Comparison of ENCODE assay signal across 9 cellular contexts in genomic region chr6:30882764-30883475, GRCh38. TPM values are rescaled to one million over a fixed set of nuclear protein-coding genes. Genes with fewer than 3 reads are reported as not detected.
A peak's percentile ranks its signal among the peaks of the same experiment; 100 is the strongest.
DNase-seq lines count a peak whose midpoint lies in the region; ATAC-seq, FAIRE-seq and TF ChIP-seq lines count a peak whose summit lies in the region.
"Had no signal": no experiment of that assay in that cellular context is flagged by ENCODE, and none has a peak within 500 bp of the region (broad histone marks: within the 10 kb centered on the region; RNA-seq: fewer than 3 reads in every experiment).

No MANE protein-coding gene starts in this region.

- H4K20me1 ChIP-seq in OCI-LY7 (ENCODE audit: insufficient read depth, low read length): no peaks in the 10 kb centered on the region

- DNase-seq in GM12864 (ENCODE audit: low read depth) (peak; percentile 50), OCI-LY7 (ENCODE audit: low spot score) (peak; percentile 82), epithelial cell of proximal tubule (ENCODE audit: low read depth) (no peak), pancreas (peak; percentile 82 to 93 (median 90)), Ammon's horn (ENCODE audit: low spot score) (no peak)

- no peak for TF ChIP-seq CTCF in 22Rv1 (IDR thresholded peaks at IDR 0.05)
- no peak for TF ChIP-seq CTCF in GM12864 (IDR thresholded peaks at IDR 0.05; ENCODE audit: low read depth, low read length, missing control alignments)
- TF ChIP-seq CTCF in OCI-LY7 (conservative IDR thresholded peaks at IDR 0.05; ENCODE audit: low read length): no peak
- no peak for TF ChIP-seq CTCF in epithelial cell of proximal tubule (conservative IDR thresholded peaks at IDR 0.05; ENCODE audit: low read depth, low read length)
- TF ChIP-seq CTCF in pancreas (IDR thresholded peaks at IDR 0.05): no peak

- POLR2A ChIA-PET in OCI-LY7 (lab: Charles Lee): interaction anchor here (0.5 to 2.2 kb wide), 8 partner anchors 25 to 454 kb away, joined by 3 to 15 read pairs (median 4); partner anchors contain the start of genes GTF2H4 and VARS2

- WGBS in pancreas, 2 donors: 9 to 11% methylated on average over 13 of the region's 13 CpGs

- H3K36me3 ChIP-seq in OCI-LY7 (ENCODE audit: insufficient read depth, low read length) (no peaks in the 10 kb centered on the region), pancreas (no peaks in the 10 kb centered on the region)

- H3K27ac ChIP-seq in 22Rv1 (peak overlapping the region; percentile 98), OCI-LY7 (ENCODE audit: low read depth, low read length, poor library complexity, severe bottlenecking) (peak overlapping the region; percentile 85), pancreas (peak overlapping the region; percentile 79 to 96 (median 89))

- peak overlapping the region; percentile 75 for H3K4me2 ChIP-seq in OCI-LY7 (ENCODE audit: low read length)

- CTCF ChIA-PET in OCI-LY7 (lab: Charles Lee; ENCODE audit: unreplicated experiment): interaction anchor here (0.7 to 1.6 kb wide), 3 partner anchors 33 to 261 kb away, joined by 3 to 5 read pairs (median 3); no protein-coding TSS in a partner anchor

- H3K4me1 ChIP-seq in OCI-LY7 (ENCODE audit: insufficient read depth, low read length, poor library complexity, severe bottlenecking) (peaks cover 52% of the 10 kb centered on the region), pancreas (peaks cover 15 to 28% (median 17%) of the 10 kb centered on the region in 3 donors)

- H3K27me3 ChIP-seq in pancreas: no peaks in the 10 kb centered on the region

- H2AFZ ChIP-seq in OCI-LY7 (ENCODE audit: low read length): peak overlapping the region; percentile 9; the same call in 1 of the 2 replicates

- ATAC-seq in pancreas (peak; percentile 73 to 80 (median 78)), GM19455 (IDR thresholded peaks at IDR 0.05; ENCODE audit: unreplicated experiment) (no peak), HG02642 (IDR thresholded peaks at IDR 0.05; ENCODE audit: poor library complexity, unreplicated experiment) (no peak)

- H3K4me3 ChIP-seq in GM12864 (ENCODE audit: low read depth, low read length): peak overlapping the region; percentile 41
- peak overlapping the region; percentile 68 for H3K4me3 ChIP-seq in OCI-LY7 (ENCODE audit: low read depth, low read length, poor library complexity, severe bottlenecking)
- H3K4me3 ChIP-seq in epithelial cell of proximal tubule (ENCODE audit: low read depth, low read length): peak overlapping the region; percentile 62
- H3K4me3 ChIP-seq in pancreas: peak overlapping the region; percentile 44 to 75 (median 73)

- no TSS peak for BruUV-seq in OCI-LY7 (replicated peaks; lab: Mats Ljungman, UMichigan)

- no peaks in the 10 kb centered on the region for H3K79me2 ChIP-seq in OCI-LY7 (ENCODE audit: insufficient read depth, low read depth, low read length)

- no peak for FAIRE-seq in pancreas (lab: Jason Lieb, UNC)
- FAIRE-seq: colon had no signal

- intact Hi-C loops in OCI-LY7 (cut with micrococcal nuclease; ENCODE audit: unreplicated experiment) (loop anchor here (10.0 kb wide), 1 partner anchor 208 kb away; the partner anchor contains the start of gene DHX16), pancreas (cut with DNase I) (loop anchor here in 2 of 3 donors (5.0 to 10.0 kb wide), 2 partner anchors 51 to 148 kb away; no protein-coding TSS in a partner anchor)

- H3K9me3 ChIP-seq in OCI-LY7 (ENCODE audit: low read length): no peaks in the 10 kb centered on the region
- H3K9me3 ChIP-seq in pancreas: no peaks in the 10 kb centered on the region

- H3K9me2 ChIP-seq in OCI-LY7 (ENCODE audit: insufficient read depth, low read length): no peaks in the 10 kb centered on the region

RNA-seq across cellular contexts. Expression of gene DDR1, which starts 1.4 kb away (rescaled TPM):
- 14.0 and 15.4 TPM in 2 replicates for total RNA-seq in OCI-LY7 (2014; rRNA removed; shearing (Covaris generic))
- total RNA-seq in OCI-LY7 (2022) (24.6 and 30.3 TPM in 2 replicates), epithelial cell of proximal tubule (72.0 and 128 TPM in 2 replicates), pancreas (100 to 1,000 TPM in 4 of 6 donors, 10 to 100 TPM in 2; 92.7 to 160 (median 118) TPM)
- 100 to 1,000 TPM; 103 to 149 TPM for polyA plus RNA-seq in pancreas

RNA-seq across cellular contexts. Expression of gene GTF2H4, which starts 25.1 kb away (rescaled TPM):
- total RNA-seq in OCI-LY7 (2014; rRNA removed; shearing (Covaris generic)): 30.5 and 38.4 TPM in 2 replicates
- total RNA-seq in OCI-LY7 (2022) (45.8 and 48.7 TPM in 2 replicates), epithelial cell of proximal tubule (15.0 and 19.1 TPM in 2 replicates), pancreas (10 to 100 TPM in 5 of 6 donors, 1 to 10 TPM in 1; 9.4 to 23.2 (median 13.0) TPM)
- 10 to 100 TPM; 34.6 to 45.8 TPM for polyA plus RNA-seq in pancreas

RNA-seq across cellular contexts. Expression of gene VARS2, which starts 31.1 kb away (rescaled TPM):
- 71.4 and 81.8 TPM in 2 replicates for total RNA-seq in OCI-LY7 (2014; rRNA removed; shearing (Covaris generic))
- total RNA-seq in OCI-LY7 (2022): 98.9 and 105 TPM in 2 replicates
- 28.1 and 48.5 TPM in 2 replicates for total RNA-seq in epithelial cell of proximal tubule
- 10 to 100 TPM; 11.3 to 25.8 (median 17.1) TPM for total RNA-seq in pancreas
- 10 to 100 TPM; 40.4 to 40.6 TPM for polyA plus RNA-seq in pancreas

RNA-seq across cellular contexts. Expression of gene SFTA2, which starts 49.0 kb away (rescaled TPM):
- total RNA-seq in OCI-LY7 (2014; rRNA removed; shearing (Covaris generic)): not detected in 2 replicates
- not detected in 2 replicates for total RNA-seq in OCI-LY7 (2022)
- total RNA-seq in epithelial cell of proximal tubule: 8.2 and 8.7 TPM in 2 replicates
- total RNA-seq in pancreas: 1 to 10 TPM in 5 of 6 donors, under 1 TPM in 1; 0.83 to 6.6 (median 2.1) TPM
- 10 to 100 TPM; 14.4 to 22.9 TPM for polyA plus RNA-seq in pancreas

RNA-seq across cellular contexts. Expression of gene MUCL3, which starts 57.9 kb away (rescaled TPM):
- not detected in 2 replicates for total RNA-seq in OCI-LY7 (2014; rRNA removed; shearing (Covaris generic))
- total RNA-seq in OCI-LY7 (2022) (not detected in 2 replicates), epithelial cell of proximal tubule (under 0.01 and 0.07 TPM in 2 replicates), pancreas (1 to 10 TPM in 1 of 6 donors, under 1 TPM in 1, not detected in 4; 0.09 to 5.6 TPM)
- polyA plus RNA-seq in pancreas: 1 to 10 TPM in 1 of 2 donors, under 1 TPM in 1; 0.04 to 1.2 TPM

Comparison
In these comparisons a context has a peak if more than half of its experiments do, and no peak if none do; other contexts are left out.
1. DNase-seq: peak in GM12864 (single experiment), OCI-LY7 (single experiment) and pancreas (6 of 6); none in epithelial cell of proximal tubule (single experiment) and Ammon's horn (single experiment).
2. ATAC-seq: peak in pancreas (4 of 4); none in GM19455 (single experiment) and HG02642 (single experiment).
3. Peak in every context shown above with its lines, with median percentiles within 50 percentile points of each other: H3K27ac ChIP-seq and H3K4me3 ChIP-seq.